In genomic region chr1:204828352-204828850, GRCh38 we compare ENCODE assay signal across 9 cellular contexts. TPM values are rescaled to one million over a fixed set of nuclear protein-coding genes. Genes with fewer than 3 reads are reported as not detected.
A peak's percentile ranks its signal among the peaks of the same experiment; 100 is the strongest.
DNase-seq lines count a peak whose midpoint lies in the region; ATAC-seq lines count a peak whose summit lies in the region.
"Had no signal": no experiment of that assay in that cellular context is flagged by ENCODE, and none has a peak within 500 bp of the region (broad histone marks: within the 10 kb centered on the region; RNA-seq: fewer than 3 reads in every experiment).

No MANE protein-coding gene starts in this region.

- peak overlapping the region; percentile 59 for H3K4me3 Mint-ChIP-seq in activated naive CD8-positive, alpha-beta T cell

- H3K9me3 Mint-ChIP-seq in activated naive CD8-positive, alpha-beta T cell (ENCODE audit: low read depth) = no peaks in the 10 kb centered on the region
- H3K9me3 Mint-ChIP-seq: CD4-positive, alpha-beta T cell had no signal

- intact Hi-C loops in left ventricle myocardium superior (cut with micrococcal nuclease) = no loop called here

- peak; percentile 60 for DNase-seq in NCI-H2029 (lab: John Stamatoyannopoulos, UW)
- DNase-seq in NCI-H2029 treated with DMSO at 0.1 percent for 48 hours (lab: John Stamatoyannopoulos, UW) = no peak
- DNase-seq in NCI-H446 treated with DMSO at 0.1 percent for 48 hours (lab: John Stamatoyannopoulos, UW) = peak; percentile 61
- DNase-seq in left ventricle myocardium superior = peak; percentile 88
- peak; percentile 83 for DNase-seq in pons (ENCODE audit: low spot score)

- peaks cover 2% of the 10 kb centered on the region for H3K36me3 Mint-ChIP-seq in activated naive CD8-positive, alpha-beta T cell

- ATAC-seq in left ventricle myocardium superior = peak; percentile 98
- no peak for ATAC-seq in GM21737 (IDR thresholded peaks at IDR 0.05; ENCODE audit: unreplicated experiment)
- ATAC-seq in GM18870 (IDR thresholded peaks at IDR 0.05; ENCODE audit: unreplicated experiment) = no peak

- H3K27me3 Mint-ChIP-seq in activated naive CD8-positive, alpha-beta T cell = peaks cover 28% of the 10 kb centered on the region

- peaks cover 10% of the 10 kb centered on the region for H3K4me1 Mint-ChIP-seq in activated naive CD8-positive, alpha-beta T cell (ENCODE audit: low read depth)

- H3K27ac Mint-ChIP-seq in activated naive CD8-positive, alpha-beta T cell = no peak overlapping the region
- H3K27ac Mint-ChIP-seq: CD4-positive, alpha-beta T cell had no signal

RNA-seq across cellular contexts. Expression of gene NFASC, which starts 42.3 kb away (rescaled TPM):
- 11.6 TPM for total RNA-seq in left ventricle myocardium superior
- total RNA-seq: CD4-positive, alpha-beta T cell had no signal
